In the genomic region with DNA sequence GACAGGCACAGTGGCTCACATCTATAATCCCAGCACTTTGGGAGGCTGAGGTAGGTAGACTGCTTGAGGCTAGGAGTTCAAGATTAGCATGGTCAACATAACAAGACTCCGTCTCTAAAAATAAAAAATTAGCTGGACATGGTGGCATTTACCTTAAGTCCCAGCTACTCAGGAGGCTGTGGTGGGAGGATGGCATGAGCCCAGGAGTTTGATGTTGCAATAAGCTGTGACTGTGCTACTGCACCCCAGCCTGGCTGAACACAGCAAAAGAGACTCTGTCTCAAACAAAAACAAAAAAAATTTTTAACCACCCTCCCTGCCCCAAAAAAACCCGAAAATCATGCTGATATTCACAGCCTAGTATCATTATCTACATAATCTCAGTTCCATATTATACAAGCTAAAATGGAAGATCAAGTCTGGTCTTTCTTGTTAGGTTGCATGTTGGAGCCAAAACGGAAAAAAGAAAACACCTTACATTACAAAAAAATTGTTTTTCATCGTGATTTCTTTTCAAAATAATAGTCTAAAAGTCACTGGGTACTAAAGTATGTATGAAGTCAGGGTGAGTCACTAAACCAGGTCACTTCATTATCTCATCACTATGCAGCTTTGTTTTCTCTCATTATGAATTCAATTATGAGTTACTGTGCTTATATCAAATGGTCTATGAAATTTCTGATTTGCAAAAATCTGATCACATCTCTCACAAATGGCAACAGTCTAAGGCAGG, we compare ENCODE assay signal across 1 cellular context.
TF ChIP-seq lines count a peak whose summit lies in the region.

No MANE protein-coding gene starts in this region.

TF ChIP-seq in IMR-90, 13 proteins besides CTCF, POLR2A, EP300 and RAD21 (continued from another document):
- TF ChIP-seq, protein P1, sequence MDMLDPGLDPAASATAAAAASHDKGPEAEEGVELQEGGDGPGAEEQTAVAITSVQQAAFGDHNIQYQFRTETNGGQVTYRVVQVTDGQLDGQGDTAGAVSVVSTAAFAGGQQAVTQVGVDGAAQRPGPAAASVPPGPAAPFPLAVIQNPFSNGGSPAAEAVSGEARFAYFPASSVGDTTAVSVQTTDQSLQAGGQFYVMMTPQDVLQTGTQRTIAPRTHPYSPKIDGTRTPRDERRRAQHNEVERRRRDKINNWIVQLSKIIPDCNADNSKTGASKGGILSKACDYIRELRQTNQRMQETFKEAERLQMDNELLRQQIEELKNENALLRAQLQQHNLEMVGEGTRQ (IDR thresholded peaks at IDR 0.05; ENCODE audit: low read depth, low read length): no peak
